In genomic region chr7:116800594-116800993, GRCh38 we compare ENCODE assay signal across 25 cellular contexts.
A peak's percentile ranks its signal among the peaks of the same experiment; 100 is the strongest.
DNase-seq lines count a peak whose midpoint lies in the region; ATAC-seq and TF ChIP-seq lines count a peak whose summit lies in the region.
"Had no signal": no experiment of that assay in that cellular context is flagged by ENCODE, and none has a peak within 500 bp of the region (broad histone marks: within the 10 kb centered on the region; RNA-seq: fewer than 3 reads in every experiment).

No MANE protein-coding gene starts in this region.

- no peak overlapping the region for H3K4me3 ChIP-seq in psoas muscle
- H3K4me3 ChIP-seq: pancreas, tibial nerve had no signal

- CTCF ChIA-PET in RWPE1 (lab: Yijun Ruan, JAX): no interaction called here

- no peaks in the 10 kb centered on the region for H3K27me3 Mint-ChIP-seq in glutamatergic neuron (ENCODE audit: unreplicated experiment)
- H3K27me3 Mint-ChIP-seq: brain had no signal

- H3K27ac ChIP-seq in RWPE1 (peak overlapping the region; percentile 51; the same call in 1 of the 2 replicates), epithelial cell of prostate (peak overlapping the region; percentile 89), psoas muscle (peak overlapping the region; percentile 86)
- H3K27ac ChIP-seq: 22Rv1, KMS-11, pancreas had no signal

- H3K27me3 ChIP-seq in psoas muscle (ENCODE audit: insufficient read depth in 3 of 3, low read length in 2 of 3): no peaks in the 10 kb centered on the region
- H3K27me3 ChIP-seq: pancreas, tibial nerve had no signal

- no peaks in the 10 kb centered on the region for H3K9me3 Mint-ChIP-seq in glutamatergic neuron (ENCODE audit: unreplicated experiment)
- H3K9me3 Mint-ChIP-seq: brain; CD8-positive, alpha-beta T cell; naive thymus-derived CD8-positive, alpha-beta T cell; WTC11 had no signal

- ATAC-seq in psoas muscle (no peak), GM18502 (IDR thresholded peaks at IDR 0.05; ENCODE audit: poor library complexity, unreplicated experiment) (no peak)
- ATAC-seq: CD8-positive, alpha-beta T cell; naive thymus-derived CD8-positive, alpha-beta T cell; sciatic nerve; WTC11 had no signal

- no peaks in the 10 kb centered on the region for H3K36me3 Mint-ChIP-seq in glutamatergic neuron (ENCODE audit: unreplicated experiment)
- H3K36me3 Mint-ChIP-seq: brain; CD8-positive, alpha-beta T cell; naive thymus-derived CD8-positive, alpha-beta T cell; WTC11 had no signal

- WGBS in psoas muscle, 3 donors: 39 to 84% (median 48%) methylated on average over 2 of the region's 2 CpGs

- H3K27ac Mint-ChIP-seq in glutamatergic neuron (ENCODE audit: unreplicated experiment): no peak overlapping the region
- H3K27ac Mint-ChIP-seq: CD8-positive, alpha-beta T cell; WTC11 had no signal

- H3K4me3 Mint-ChIP-seq in glutamatergic neuron (ENCODE audit: unreplicated experiment): no peak overlapping the region
- H3K4me3 Mint-ChIP-seq: brain; CD8-positive, alpha-beta T cell; naive thymus-derived CD8-positive, alpha-beta T cell; WTC11 had no signal

- H3K36me3 ChIP-seq in psoas muscle (ENCODE audit: insufficient read depth in 1 of 2, low read depth in 1 of 2): peaks cover 8 to 18% of the 10 kb centered on the region in 2 donors
- H3K36me3 ChIP-seq: pancreas had no signal

- DNase-seq in DMS53 (lab: John Stamatoyannopoulos, UW) (peak; percentile 16), DMS53 treated with DMSO at 0.1 percent for 48 hours (lab: John Stamatoyannopoulos, UW; ENCODE audit: unreplicated experiment) (no peak), RWPE1 (ENCODE audit: low spot score) (no peak), epithelial cell of prostate (ENCODE audit: low read depth, low spot score) (no peak), psoas muscle (no peak), glutamatergic neuron (no peak), middle frontal gyrus (ENCODE audit: extremely low spot score, low spot score) (no peak)
- DNase-seq: activated CD4-positive, alpha-beta T cell treated with anti-CD3 and anti-CD28 coated beads, Interleukin-2, amount 50 U/mL, for 4 hours; activated gamma-delta T cell treated with Interleukin-2 at 50 U/mL for 16 hours; CD8-positive, alpha-beta T cell; effector memory CD4-positive, alpha-beta T cell; MV-4-11; naive thymus-derived CD8-positive, alpha-beta T cell; NCI-H1694; NCI-H526; pancreas; RPMI8226; T1000 had no signal

- H3K4me1 Mint-ChIP-seq in glutamatergic neuron (ENCODE audit: low read depth, unreplicated experiment): peaks cover 7% of the 10 kb centered on the region

- H3K9me3 ChIP-seq in psoas muscle: no peaks in the 10 kb centered on the region
- H3K9me3 ChIP-seq: pancreas, tibial nerve had no signal

- TF ChIP-seq CTCF in RWPE1 (conservative IDR thresholded peaks at IDR 0.05; ENCODE audit: low read depth) (no peak), psoas muscle (IDR thresholded peaks at IDR 0.05) (no peak), glutamatergic neuron (IDR thresholded peaks at IDR 0.05; ENCODE audit: partially characterized antibody, unreplicated experiment) (no peak)

- H3K4me1 ChIP-seq in psoas muscle: peaks cover 39% of the 10 kb centered on the region

- POLR2A ChIA-PET in RWPE1 (lab: Yijun Ruan, JAX; ENCODE audit: low non-redundant PET): no interaction called here

- intact Hi-C loops in psoas muscle (cut with DNase I): loop anchor here in 1 of 2 donors (10.0 kb wide), 1 partner anchor 626 kb away; no protein-coding TSS in a partner anchor
